Comparison of ENCODE assay signal across 9 cellular contexts in the genomic region with DNA sequence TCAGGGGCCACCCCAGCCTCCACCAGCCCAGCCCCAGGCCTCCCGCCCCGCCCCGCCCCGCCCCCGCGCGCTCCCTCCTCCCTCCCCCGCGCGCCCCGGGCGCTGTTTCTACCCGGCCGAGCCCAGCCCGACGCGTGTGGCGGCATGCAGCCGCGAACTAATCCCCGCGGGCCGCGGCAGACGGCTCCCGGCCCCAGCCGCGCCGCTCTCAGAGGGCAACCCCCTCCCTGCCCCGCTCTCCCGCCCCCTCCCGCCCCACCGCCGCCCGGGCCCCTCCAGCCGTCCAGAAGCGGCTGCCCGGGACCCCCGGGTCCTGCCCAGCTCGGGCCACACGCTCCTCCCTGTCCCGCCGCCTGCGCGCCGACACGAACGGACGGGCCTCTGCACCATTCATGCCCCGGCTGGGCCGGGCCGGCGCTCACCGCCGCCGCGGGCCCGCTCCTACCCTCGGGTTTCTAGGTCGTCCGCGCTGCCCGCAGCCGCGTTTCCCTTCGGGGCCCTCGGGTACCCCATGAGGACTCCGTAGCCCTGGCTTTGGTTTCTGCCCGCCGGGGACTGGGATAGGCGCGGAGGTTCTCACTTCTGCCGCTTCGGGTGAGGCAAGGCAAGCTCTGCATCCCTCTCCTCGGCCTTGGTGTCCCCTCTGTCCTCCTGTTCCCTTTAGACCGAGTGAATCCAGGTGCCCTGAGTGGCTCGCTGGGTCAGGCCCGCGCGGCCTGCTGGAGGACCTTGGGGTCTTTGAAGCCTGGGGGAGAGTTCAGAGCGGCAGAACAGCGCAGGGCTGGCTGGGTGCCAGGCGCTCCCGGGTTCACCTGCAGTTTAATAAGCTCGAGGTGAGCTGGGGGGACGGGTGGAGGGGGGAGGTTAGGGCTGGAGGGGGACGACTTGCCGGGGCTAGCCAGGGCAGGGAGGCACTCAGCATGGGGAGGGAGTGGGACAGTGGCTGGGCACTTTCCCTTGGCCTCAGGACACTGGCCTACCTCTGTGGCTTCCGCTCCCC. TPM values are rescaled to one million over a fixed set of nuclear protein-coding genes. Genes with fewer than 3 reads are reported as not detected.
DNase-seq lines count a peak whose midpoint lies in the region; ATAC-seq and TF ChIP-seq lines count a peak whose summit lies in the region.
"Had no signal": no experiment of that assay in that cellular context is flagged by ENCODE, and none has a peak within 500 bp of the region (broad histone marks: within the 10 kb centered on the region; RNA-seq: fewer than 3 reads in every experiment).

No MANE protein-coding gene starts in this region.

- no peaks in the 10 kb centered on the region for H3K79me2 ChIP-seq in ACC112 (ENCODE audit: control insufficient read depth, insufficient read depth, low read length, unreplicated experiment)

- TF ChIP-seq CTCF in GM20000 (IDR thresholded peaks at IDR 0.05; ENCODE audit: extremely low read depth, missing control alignments) (no peak), body of pancreas (IDR thresholded peaks at IDR 0.05) (no peak), lower lobe of right lung (IDR thresholded peaks at IDR 0.05) (no peak)

- H2AFZ ChIP-seq in ACC112 (ENCODE audit: low read length, unreplicated experiment) = no peak overlapping the region

- H3K36me3 ChIP-seq in ACC112 (ENCODE audit: insufficient read depth, low read length) (no peaks in the 10 kb centered on the region), body of pancreas (replicated peaks in 1 of 2; ENCODE audit: insufficient read depth in 1 of 2, low read depth in 2 of 2) (no peaks in the 10 kb centered on the region), lower lobe of right lung (no peaks in the 10 kb centered on the region)

- ATAC-seq in body of pancreas (peak; percentile 33), lower lobe of right lung (peak; percentile 46 to 69), GM21381 (IDR thresholded peaks at IDR 0.05; ENCODE audit: unreplicated experiment) (no peak)

- DNase-seq in GM20000 (ENCODE audit: low spot score) = peak; percentile 83
- DNase-seq in body of pancreas = peak in 1 of 4 donors; percentile 38
- DNase-seq in lower lobe of right lung = no peak
- no peak for DNase-seq in dedifferentiated amniotic fluid mesenchymal stem cell (ENCODE audit: extremely low spot score)
- DNase-seq in SK-N-DZ (ENCODE audit: low spot score) = no peak
- no peak for DNase-seq in AG08396 (ENCODE audit: low spot score)

- H3K27me3 ChIP-seq in ACC112 (ENCODE audit: insufficient read depth, low read length) (peaks cover 60% of the 10 kb centered on the region), body of pancreas (peaks cover 0 to 19% of the 10 kb centered on the region in 2 donors), lower lobe of right lung (ENCODE audit: low read depth) (peaks cover 59% of the 10 kb centered on the region)

- TF ChIP-seq POLR2A in body of pancreas (IDR thresholded peaks at IDR 0.05) = no peak

- no peak overlapping the region for H3K27ac ChIP-seq in ACC112 (ENCODE audit: low read depth, low read length)
- H3K27ac ChIP-seq in body of pancreas = no peak overlapping the region
- no peak overlapping the region for H3K27ac ChIP-seq in lower lobe of right lung

- no peaks in the 10 kb centered on the region for H3K4me1 ChIP-seq in ACC112 (ENCODE audit: control insufficient read depth, insufficient read depth, low read length, unreplicated experiment)
- peaks cover 20% of the 10 kb centered on the region for H3K4me1 ChIP-seq in body of pancreas
- peaks cover 22% of the 10 kb centered on the region for H3K4me1 ChIP-seq in lower lobe of right lung

- H3K9me3 ChIP-seq in body of pancreas (no peaks in the 10 kb centered on the region), lower lobe of right lung (no peaks in the 10 kb centered on the region)

- WGBS in body of pancreas, 2 donors = 14 to 20% methylated on average over 18 to 51 of the region's 89 CpGs

- intact Hi-C loops in body of pancreas (cut with DNase I) = no loop called here
- intact Hi-C loops in lower lobe of right lung (cut with DNase I) = no loop called here

- H3K4me3 ChIP-seq in ACC112 (ENCODE audit: low read depth, low read length) = peak overlapping the region; percentile 42
- no peak overlapping the region for H3K4me3 ChIP-seq in body of pancreas
- H3K4me3 ChIP-seq in lower lobe of right lung = peak overlapping the region; percentile 36

RNA-seq across cellular contexts. Expression of a gene that starts 3.1 kb away (rescaled TPM):
- total RNA-seq in body of pancreas (under 1 TPM in 1 of 2 donors, not detected in 1; 0.52 TPM), lower lobe of right lung (0.35 TPM)
- 0.19 TPM in 1 of 2 replicates, not detected in the other for polyA plus RNA-seq in SK-N-DZ (2014; cell fraction: cytosol; rRNA removed)
- polyA plus RNA-seq in SK-N-DZ (2014; cell fraction: nucleus; rRNA removed) = 0.70 TPM in 1 of 2 replicates, not detected in the other
- total RNA-seq: neural crest cell had no signal

RNA-seq across cellular contexts. Expression of a gene that starts 24.2 kb away (rescaled TPM):
- 1 to 10 TPM in 1 of 2 donors, not detected in 1; 1.0 TPM for total RNA-seq in body of pancreas
- 0.44 TPM for total RNA-seq in lower lobe of right lung
- 0.09 and 0.35 TPM in 2 replicates for polyA plus RNA-seq in SK-N-DZ (2014; cell fraction: cytosol; rRNA removed)
- not detected in 2 replicates for polyA plus RNA-seq in SK-N-DZ (2014; cell fraction: nucleus; rRNA removed)
- total RNA-seq: neural crest cell had no signal

RNA-seq across cellular contexts. Expression of a gene that starts 52.2 kb away (rescaled TPM):
- total RNA-seq in body of pancreas = not detected
- not detected for total RNA-seq in lower lobe of right lung
- not detected in 2 replicates for polyA plus RNA-seq in SK-N-DZ (2014; cell fraction: cytosol; rRNA removed)
- polyA plus RNA-seq in SK-N-DZ (2014; cell fraction: nucleus; rRNA removed) = not detected in 2 replicates
- total RNA-seq: neural crest cell had no signal

Comparison
In these comparisons a context has a peak if more than half of its experiments do, and no peak if none do; other contexts are left out.
1. H3K4me3 ChIP-seq: peak in ACC112 (single experiment) and lower lobe of right lung (single experiment); none in body of pancreas (0 of 2).